In the genomic region with DNA sequence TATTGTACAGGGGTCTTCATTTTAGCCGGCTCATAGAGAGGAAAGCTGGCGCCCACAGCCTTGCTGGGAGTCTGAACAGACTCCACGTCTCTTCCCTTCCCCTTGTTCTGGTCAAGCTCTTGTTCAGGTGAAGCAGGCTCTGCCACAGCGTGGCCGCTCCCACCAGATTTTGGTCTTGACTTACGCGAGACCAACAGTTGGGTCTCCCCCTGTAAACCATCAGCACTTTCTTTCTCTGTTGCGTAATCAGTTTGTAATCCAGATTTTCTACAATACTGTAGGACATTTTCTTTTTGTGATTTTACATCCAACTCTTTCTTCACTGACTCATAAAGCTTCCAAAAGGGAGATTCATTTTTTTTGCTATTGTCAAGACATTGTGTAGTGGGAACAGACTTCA, we compare ENCODE assay signal across 25 cellular contexts.
"Had no signal": no experiment of that assay in that cellular context is flagged by ENCODE, and none has a peak within 500 bp of the region (broad histone marks: within the 10 kb centered on the region; RNA-seq: fewer than 3 reads in every experiment).

No MANE protein-coding gene starts in this region.

- H3K27ac Mint-ChIP-seq: activated CD8-positive, alpha-beta memory T cell treated with anti-CD3 and anti-CD28 coated beads, Interleukin-2, amount 10 ng/mL, durations not matched to agents 7 days and 5 days; activated CD8-positive, alpha-beta T cell treated with anti-CD3 and anti-CD28 coated beads, Interleukin-2, amount 10 ng/mL, durations not matched to agents 7 days and 5 days; activated naive CD4-positive, alpha-beta T cell treated with anti-CD3 and anti-CD28 coated beads, Interleukin-2, amount 50 U/mL, for 72 hours; immature natural killer cell; WTC11 had no signal

- H3K36me3 Mint-ChIP-seq: immature natural killer cell had no signal

- DNase-seq: activated CD4-positive, alpha-beta T cell treated with anti-CD3 and anti-CD28 coated beads for 1 hour; activated CD8-positive, alpha-beta memory T cell treated with anti-CD3 and anti-CD28 coated beads, Interleukin-2, amount 10 ng/mL, durations not matched to agents 7 days and 5 days; activated CD8-positive, alpha-beta T cell treated with anti-CD3 and anti-CD28 coated beads, Interleukin-2, amount 10 ng/mL, durations not matched to agents 7 days and 5 days; activated naive CD4-positive, alpha-beta T cell; activated T-cell treated with anti-CD3 and anti-CD28 coated beads, Interleukin-2, amount 50 U/mL, for 48 hours; effector CD8-positive, alpha-beta T cell; erythroblast; foreskin fibroblast; head of caudate nucleus; hypothalamus; immature natural killer cell; kidney; left colon; midbrain; naive thymus-derived CD4-positive, alpha-beta T cell; psoas muscle; stimulated activated naive CD4-positive, alpha-beta T cell; T-helper 2 cell; transverse colon had no signal

- H3K9me3 Mint-ChIP-seq: activated naive CD4-positive, alpha-beta T cell treated with anti-CD3 and anti-CD28 coated beads, Interleukin-2, amount 50 U/mL, for 72 hours; immature natural killer cell; naive thymus-derived CD4-positive, alpha-beta T cell; WTC11 had no signal

- H2AFZ ChIP-seq: parathyroid adenoma had no signal

- FAIRE-seq: colon, kidney, urothelium cell line had no signal

- H3K4me1 ChIP-seq: parathyroid adenoma, psoas muscle, right atrium auricular region had no signal

- ATAC-seq: activated CD8-positive, alpha-beta memory T cell treated with anti-CD3 and anti-CD28 coated beads, Interleukin-2, amount 10 ng/mL, durations not matched to agents 7 days and 5 days; activated CD8-positive, alpha-beta T cell treated with anti-CD3 and anti-CD28 coated beads, Interleukin-2, amount 10 ng/mL, durations not matched to agents 7 days and 5 days; activated naive CD4-positive, alpha-beta T cell treated with anti-CD3 and anti-CD28 coated beads, Interleukin-2, amount 50 U/mL, for 72 hours; left colon; naive thymus-derived CD4-positive, alpha-beta T cell; psoas muscle; WTC11 had no signal

- H3K36me3 ChIP-seq: right atrium auricular region, transverse colon had no signal

- H3K79me2 ChIP-seq: parathyroid adenoma had no signal

- H3K9me3 ChIP-seq: psoas muscle, right atrium auricular region, transverse colon had no signal

- H3K27ac ChIP-seq: parathyroid adenoma, psoas muscle, right atrium auricular region, transverse colon had no signal

- H3K4me1 Mint-ChIP-seq: immature natural killer cell, WTC11 had no signal

- H3K27me3 Mint-ChIP-seq: activated CD8-positive, alpha-beta memory T cell treated with anti-CD3 and anti-CD28 coated beads, Interleukin-2, amount 10 ng/mL, durations not matched to agents 7 days and 5 days had no signal

- H3K4me3 Mint-ChIP-seq: activated CD8-positive, alpha-beta memory T cell treated with anti-CD3 and anti-CD28 coated beads, Interleukin-2, amount 10 ng/mL, durations not matched to agents 7 days and 5 days; activated CD8-positive, alpha-beta T cell treated with anti-CD3 and anti-CD28 coated beads, Interleukin-2, amount 10 ng/mL, durations not matched to agents 7 days and 5 days; immature natural killer cell; naive thymus-derived CD4-positive, alpha-beta T cell; WTC11 had no signal

- H3K4me3 ChIP-seq: psoas muscle, right atrium auricular region, transverse colon had no signal

- H3K9ac ChIP-seq: parathyroid adenoma had no signal
